In the genomic region with DNA sequence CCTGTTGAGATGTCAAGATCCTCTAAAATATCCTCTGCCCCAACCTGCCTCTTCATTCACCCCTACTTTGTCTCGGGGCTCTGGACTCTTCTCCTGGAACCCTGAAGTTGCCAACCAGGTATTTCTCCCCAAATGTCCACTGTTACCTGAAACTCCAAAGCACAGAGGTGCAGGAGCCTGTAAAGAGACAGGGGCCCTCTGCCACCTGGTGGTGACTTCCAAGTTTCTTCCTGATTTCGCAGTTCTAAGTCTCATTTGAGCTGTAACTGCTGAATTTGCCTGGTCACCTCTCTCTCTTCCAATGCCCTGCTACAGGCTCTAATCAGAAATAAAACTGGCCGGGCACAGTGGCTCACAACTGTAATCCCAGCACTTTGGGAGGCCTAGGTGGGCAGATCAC, we compare ENCODE assay signal across 12 cellular contexts.
DNase-seq lines count a peak whose midpoint lies in the region; ATAC-seq, FAIRE-seq and TF ChIP-seq lines count a peak whose summit lies in the region.
"Had no signal": no experiment of that assay in that cellular context is flagged by ENCODE, and none has a peak within 500 bp of the region (broad histone marks: within the 10 kb centered on the region; RNA-seq: fewer than 3 reads in every experiment).

No MANE protein-coding gene starts in this region.

- DNase-seq in GM06990 (ENCODE audit: extremely low read depth, insufficient read length) (no peak), LNCaP clone FGC (ENCODE audit: low read depth) (no peak), choroid plexus epithelial cell (ENCODE audit: low read depth) (peak; percentile 13), pancreas (no peak), putamen (ENCODE audit: low spot score) (no peak), NCI-H2029 treated with DMSO at 0.1 percent for 48 hours (lab: John Stamatoyannopoulos, UW) (no peak)
- DNase-seq: activated CD4-positive, alpha-beta T cell treated with anti-CD3 and anti-CD28 coated beads for 48 hours; anterior cingulate cortex; NCI-H524 treated with DMSO at 0.1 percent for 48 hours; stimulated activated CD4-positive, alpha-beta T cell treated with anti-CD3 and anti-CD28 coated beads, Interleukin-4, amount 100 ng/mL, for 4 hours had no signal

- FAIRE-seq in pancreas (lab: Jason Lieb, UNC): no peak

- H3K4me3 ChIP-seq in GM06990 (replicated peaks; ENCODE audit: low read depth, low read length) (no peak overlapping the region), LNCaP clone FGC (ENCODE audit: low read depth, low read length) (no peak overlapping the region), choroid plexus epithelial cell (ENCODE audit: low read depth, low read length) (no peak overlapping the region), pancreas (no peak overlapping the region)

- WGBS in pancreas, 2 donors: 40 to 51% methylated on average over 3 of the region's 3 CpGs

- TF ChIP-seq CTCF in GM06990 (IDR thresholded peaks at IDR 0.05; ENCODE audit: insufficient read depth, low read length, poor library complexity, severe bottlenecking) (peak; percentile 42), LNCaP clone FGC (IDR thresholded peaks at IDR 0.05; ENCODE audit: control insufficient read depth, extremely low read depth, insufficient read depth) (peak; percentile 42), choroid plexus epithelial cell (conservative IDR thresholded peaks at IDR 0.05; ENCODE audit: low read depth, low read length) (peak; percentile 42), pancreas (IDR thresholded peaks at IDR 0.05) (peak in 1 of 4 donors; percentile 15)

- H3K36me3 ChIP-seq in GM06990 (ENCODE audit: control insufficient read depth, insufficient read depth, low read length) (peaks cover 5% of the 10 kb centered on the region; the same call in 1 of the 2 replicates), pancreas (no peaks in the 10 kb centered on the region)

- H3K27me3 ChIP-seq in GM06990 (replicated peaks; ENCODE audit: control insufficient read depth, insufficient read depth, low read length) (no peaks in the 10 kb centered on the region), pancreas (no peaks in the 10 kb centered on the region)

- no peaks in the 10 kb centered on the region for H3K9me3 ChIP-seq in pancreas

- ATAC-seq in pancreas: peak in 3 of 4 donors; percentile 23 to 41 (median 38)
- no peak for ATAC-seq in HG03342 (IDR thresholded peaks at IDR 0.05; ENCODE audit: unreplicated experiment)
- no peak for ATAC-seq in GM21717 (IDR thresholded peaks at IDR 0.05; ENCODE audit: unreplicated experiment)

- no peaks in the 10 kb centered on the region for H3K4me1 ChIP-seq in pancreas

- no peak overlapping the region for H3K27ac ChIP-seq in pancreas

- intact Hi-C loops in pancreas (cut with DNase I): no loop called here

Comparison
In these comparisons a context has a peak if more than half of its experiments do, and no peak if none do; other contexts are left out.
1. ATAC-seq: peak in pancreas (3 of 4); none in HG03342 (single experiment) and GM21717 (single experiment).